In genomic region chr2:138035597-138036217, GRCh38 we compare ENCODE assay signal across 21 cellular contexts.
DNase-seq lines count a peak whose midpoint lies in the region; ATAC-seq and TF ChIP-seq lines count a peak whose summit lies in the region.
"Had no signal": no experiment of that assay in that cellular context is flagged by ENCODE, and none has a peak within 500 bp of the region (broad histone marks: within the 10 kb centered on the region; RNA-seq: fewer than 3 reads in every experiment).

No MANE protein-coding gene starts in this region.

- peak overlapping the region; percentile 49 for H3K27ac Mint-ChIP-seq in mesothelial cell of epicardium
- H3K27ac Mint-ChIP-seq: activated naive CD8-positive, alpha-beta T cell; naive B cell had no signal

- H3K9me3 Mint-ChIP-seq in mesothelial cell of epicardium: no peaks in the 10 kb centered on the region

- H3K9ac ChIP-seq in adipocyte (ENCODE audit: low read length): peak overlapping the region; percentile 74

- DNase-seq in AG20443 (ENCODE audit: low spot score): peak; percentile 40
- peak; percentile 26 for DNase-seq in LHCN-M2 (ENCODE audit: low read depth)
- peak; percentile 24 for DNase-seq in adipocyte (ENCODE audit: low read depth)
- DNase-seq in mesothelial cell of epicardium (ENCODE audit: low spot score in 2 of 2, unreplicated experiment in 2 of 2): no peak
- DNase-seq in kidney tubule cell (ENCODE audit: low spot score): no peak
- no peak for DNase-seq in coronary artery (ENCODE audit: low spot score)
- DNase-seq: activated CD4-positive, alpha-beta T cell treated with anti-CD3 and anti-CD28 coated beads, Interleukin-2, amount 50 U/mL, for 1 hour; activated T-cell treated with anti-CD3 and anti-CD28 coated beads for 4 hours; BE2C; effector CD4-positive, alpha-beta T cell; foreskin fibroblast; GOT3; left lung; naive B cell; NCI-H1048; NCI-H774; stimulated activated naive CD8-positive, alpha-beta T cell treated with anti-CD3 and anti-CD28 coated beads, Interleukin-15, Interleukin-2, amounts not matched to agents 100 U/mL and 50 U/mL, for 24 hours had no signal

- no peak overlapping the region for H3K4me3 Mint-ChIP-seq in mesothelial cell of epicardium
- H3K4me3 Mint-ChIP-seq: activated naive CD8-positive, alpha-beta T cell; naive B cell had no signal

- H3K4me1 Mint-ChIP-seq in mesothelial cell of epicardium: peaks cover 37% of the 10 kb centered on the region
- H3K4me1 Mint-ChIP-seq: naive B cell had no signal

- H3K4me3 ChIP-seq in adipocyte (ENCODE audit: low read length): no peak overlapping the region
- no peak overlapping the region for H3K4me3 ChIP-seq in coronary artery
- H3K4me3 ChIP-seq: cardiac muscle cell, left lung had no signal

- H3K27me3 Mint-ChIP-seq in mesothelial cell of epicardium (ENCODE audit: low read depth): peaks cover 1% of the 10 kb centered on the region
- H3K27me3 Mint-ChIP-seq: activated naive CD8-positive, alpha-beta T cell; naive B cell had no signal

- no peaks in the 10 kb centered on the region for H3K36me3 ChIP-seq in adipocyte (ENCODE audit: control insufficient read depth, insufficient read depth, low read length, severe bottlenecking)
- H3K36me3 ChIP-seq: BE2C, cardiac muscle cell, left lung had no signal

- H3K36me3 Mint-ChIP-seq in mesothelial cell of epicardium: no peaks in the 10 kb centered on the region
- H3K36me3 Mint-ChIP-seq: activated naive CD8-positive, alpha-beta T cell; naive B cell had no signal

- TF ChIP-seq CTCF in mesothelial cell of epicardium (IDR thresholded peaks at IDR 0.05; ENCODE audit: unreplicated experiment) (no peak), coronary artery (IDR thresholded peaks at IDR 0.05) (no peak)

- no peak overlapping the region for H3K27ac ChIP-seq in coronary artery
- H3K27ac ChIP-seq: cardiac muscle cell, left lung had no signal

- ATAC-seq in HG03378 (IDR thresholded peaks at IDR 0.05; ENCODE audit: unreplicated experiment) (no peak), HG03097 (IDR thresholded peaks at IDR 0.05; ENCODE audit: low FRiP score, unreplicated experiment) (no peak)
- ATAC-seq: left lung; stimulated activated naive CD8-positive, alpha-beta T cell treated with anti-CD3 and anti-CD28 coated beads, Interleukin-15, Interleukin-2, amounts not matched to agents 100 U/mL and 50 U/mL, for 24 hours had no signal

- H3K4me1 ChIP-seq in adipocyte (ENCODE audit: control insufficient read depth, insufficient read depth, low read length): peaks cover 15% of the 10 kb centered on the region
- H3K4me1 ChIP-seq: BE2C, left lung had no signal

- no peaks in the 10 kb centered on the region for H3K27me3 ChIP-seq in adipocyte (replicated peaks; ENCODE audit: control insufficient read depth, insufficient read depth, low read length)
- H3K27me3 ChIP-seq: BE2C, cardiac muscle cell, left lung had no signal

- no peaks in the 10 kb centered on the region for H3K9me3 ChIP-seq in adipocyte (ENCODE audit: control insufficient read depth, low read length)
- H3K9me3 ChIP-seq: BE2C, left lung had no signal

Comparison
In these comparisons a context has a peak if more than half of its experiments do, and no peak if none do; other contexts are left out.
1. DNase-seq: peak in AG20443 (single experiment), LHCN-M2 (single experiment) and adipocyte (single experiment); none in mesothelial cell of epicardium (0 of 2), kidney tubule cell (single experiment) and coronary artery (single experiment).